In genomic region chr1:59298710-59299346, GRCh38 we compare ENCODE assay signal across 10 cellular contexts. TPM values are rescaled to one million over a fixed set of nuclear protein-coding genes. Genes with fewer than 3 reads are reported as not detected.
A peak's percentile ranks its signal among the peaks of the same experiment; 100 is the strongest.
DNase-seq lines count a peak whose midpoint lies in the region; ATAC-seq and TF ChIP-seq lines count a peak whose summit lies in the region.
"Had no signal": no experiment of that assay in that cellular context is flagged by ENCODE, and none has a peak within 500 bp of the region (broad histone marks: within the 10 kb centered on the region; RNA-seq: fewer than 3 reads in every experiment).

No MANE protein-coding gene starts in this region.

- H3K4me1 ChIP-seq in heart left ventricle: peaks cover 0 to 29% (median 16%) of the 10 kb centered on the region in 12 donors
- H3K4me1 ChIP-seq in ascending aorta: peaks cover 11 to 13% of the 10 kb centered on the region in 2 donors
- H3K4me1 ChIP-seq in urinary bladder (ENCODE audit: insufficient read depth): no peaks in the 10 kb centered on the region
- peaks cover 12% of the 10 kb centered on the region for H3K4me1 ChIP-seq in HAP-1

- TF ChIP-seq CTCF in heart left ventricle (IDR thresholded peaks at IDR 0.05): no peak
- TF ChIP-seq CTCF in ascending aorta (IDR thresholded peaks at IDR 0.05): no peak

- TF ChIP-seq POLR2A in heart left ventricle (IDR thresholded peaks at IDR 0.05): no peak

- H3K36me3 Mint-ChIP-seq in naive thymus-derived CD8-positive, alpha-beta T cell: peaks cover 5 to 11% (median 8%) of the 10 kb centered on the region in 3 donors

- no peak overlapping the region for H3K4me3 ChIP-seq in heart left ventricle
- H3K4me3 ChIP-seq in ascending aorta: no peak overlapping the region
- H3K4me3 ChIP-seq in urinary bladder (ENCODE audit: low read depth, low read length): no peak overlapping the region
- no peak overlapping the region for H3K4me3 ChIP-seq in HAP-1

- ATAC-seq in heart left ventricle (no peak), left colon (no peak)
- ATAC-seq in naive thymus-derived CD8-positive, alpha-beta T cell: no peak

- H3K9me3 Mint-ChIP-seq in naive thymus-derived CD8-positive, alpha-beta T cell: peaks cover 0 to 5% (median 0%) of the 10 kb centered on the region in 9 donors

- H3K27me3 Mint-ChIP-seq in naive thymus-derived CD8-positive, alpha-beta T cell: no peaks in the 10 kb centered on the region

- H3K4me3 Mint-ChIP-seq in naive thymus-derived CD8-positive, alpha-beta T cell: peak overlapping the region in 4 of 10 donors; percentile 9 to 93 (median 64)

- in situ Hi-C loops in HAP-1 (cut with MboI; ENCODE audit: low sequenced_read_pairs): no loop called here

- H3K9me3 ChIP-seq in heart left ventricle (peaks cover 0 to 4% (median 0%) of the 10 kb centered on the region in 12 donors), ascending aorta (no peaks in the 10 kb centered on the region), HAP-1 (no peaks in the 10 kb centered on the region)

- no peaks in the 10 kb centered on the region for H3K36me3 ChIP-seq in heart left ventricle
- H3K36me3 ChIP-seq in ascending aorta: no peaks in the 10 kb centered on the region
- peaks cover 2% of the 10 kb centered on the region for H3K36me3 ChIP-seq in urinary bladder (ENCODE audit: insufficient read depth)
- no peaks in the 10 kb centered on the region for H3K36me3 ChIP-seq in HAP-1 (replicated peaks)

- H3K27ac ChIP-seq in heart left ventricle: peak overlapping the region; percentile 3 to 99 (median 95)
- H3K27ac ChIP-seq in ascending aorta: peak overlapping the region; percentile 96 to 99
- peak overlapping the region; percentile 43 for H3K27ac ChIP-seq in urinary bladder (ENCODE audit: low read depth)

- intact Hi-C loops in heart left ventricle (cut with DNase I): loop anchor here in 9 of 10 donors (5.0 to 10.0 kb wide), 23 partner anchors 93 to 544 kb away; partner anchors contain the start of gene JUN (in 3 of the 9)
- intact Hi-C loops in cardiac septum (cut with DNase I): loop anchor here (5.0 to 10.0 kb wide), 4 partner anchors 393 to 484 kb away; no protein-coding TSS in a partner anchor
- intact Hi-C loops in ascending aorta (cut with DNase I): no loop called here
- intact Hi-C loops in left colon (cut with DNase I, micrococcal nuclease): loop anchor here in 1 of 2 donors (10.0 kb wide), 1 partner anchor 514 kb away; the partner anchor contains the start of gene JUN

- POLR2A ChIA-PET in naive thymus-derived CD8-positive, alpha-beta T cell (lab: Charles Lee): no interaction called here

- H3K4me1 Mint-ChIP-seq in naive thymus-derived CD8-positive, alpha-beta T cell: peaks cover 12 to 26% (median 21%) of the 10 kb centered on the region in 4 donors

- H3K27me3 ChIP-seq in heart left ventricle: no peaks in the 10 kb centered on the region
- no peaks in the 10 kb centered on the region for H3K27me3 ChIP-seq in ascending aorta
- no peaks in the 10 kb centered on the region for H3K27me3 ChIP-seq in HAP-1 (ENCODE audit: low read depth)

- H3K27ac Mint-ChIP-seq in naive thymus-derived CD8-positive, alpha-beta T cell: peak overlapping the region in 6 of 10 donors; percentile 37 to 97 (median 56)

- DNase-seq in heart left ventricle (no peak), cardiac septum (ENCODE audit: low spot score) (no peak), ascending aorta (ENCODE audit: low spot score in 2 of 2) (no peak), HAP-1 (ENCODE audit: low spot score in 2 of 2) (no peak), left colon (no peak), NCI-H345 treated with DMSO at 0.1 percent for 48 hours (lab: John Stamatoyannopoulos, UW; ENCODE audit: unreplicated experiment) (no peak)
- no peak for DNase-seq in naive thymus-derived CD8-positive, alpha-beta T cell
- DNase-seq: MM.1S; NK-92 treated with Interleukin-12 subunit alpha and Interleukin-12 subunit beta, amount 100 ng/mL, for 24 hours had no signal

- 93 to 97% (median 94%) methylated on average over 6 of the region's 6 CpGs for WGBS in heart left ventricle, 4 donors
- 87% methylated on average over 6 of the region's 6 CpGs for WGBS in urinary bladder

RNA-seq across cellular contexts. Expression of gene FGGY, which starts 1.9 kb away (rescaled TPM):
- total RNA-seq in heart left ventricle (10 to 100 TPM; 20.8 to 42.9 (median 33.9) TPM), cardiac septum (20.5 TPM), ascending aorta (7.0 TPM), urinary bladder (36.9 TPM), left colon (10 to 100 TPM; 17.3 to 24.1 TPM)
- polyA plus RNA-seq in heart left ventricle (1 to 10 TPM; 7.2 to 9.5 TPM), urinary bladder (16.6 TPM)
- total RNA-seq in naive thymus-derived CD8-positive, alpha-beta T cell: 10 to 100 TPM in 1 of 2 experiments, 1 to 10 TPM in 1; 9.6 to 11.1 TPM
- polyA plus RNA-seq in naive thymus-derived CD8-positive, alpha-beta T cell: 1 to 10 TPM; 5.7 to 6.4 (median 5.8) TPM

Comparison
In these comparisons a context has a peak if more than half of its experiments do, and no peak if none do; other contexts are left out.
1. H3K27ac ChIP-seq: peak in every context shown above with its lines; median percentile 98 in ascending aorta; 95 in heart left ventricle; 43 in urinary bladder.